Comparison of ENCODE assay signal across 14 cellular contexts in genomic region chr3:50373865-50374188, GRCh38. TPM values are rescaled to one million over a fixed set of nuclear protein-coding genes. Genes with fewer than 3 reads are reported as not detected.
DNase-seq lines count a peak whose midpoint lies in the region; ATAC-seq lines count a peak whose summit lies in the region.
"Had no signal": no experiment of that assay in that cellular context is flagged by ENCODE, and none has a peak within 500 bp of the region (broad histone marks: within the 10 kb centered on the region; RNA-seq: fewer than 3 reads in every experiment).

No MANE protein-coding gene starts in this region.

- no peak overlapping the region for H2AFZ ChIP-seq in neuronal stem cell (ENCODE audit: low read length)

- peak overlapping the region; percentile 41 for H3K27ac Mint-ChIP-seq in central memory CD8-positive, alpha-beta T cell (ENCODE audit: low read depth)
- H3K27ac Mint-ChIP-seq: CD14-positive monocyte; CD8-positive, alpha-beta T cell had no signal

- no peaks in the 10 kb centered on the region for H3K36me3 Mint-ChIP-seq in central memory CD8-positive, alpha-beta T cell (ENCODE audit: insufficient read depth)
- H3K36me3 Mint-ChIP-seq: CD14-positive monocyte; CD8-positive, alpha-beta T cell had no signal

- H3K27me3 Mint-ChIP-seq in central memory CD8-positive, alpha-beta T cell: no peaks in the 10 kb centered on the region

- H2BK12ac ChIP-seq in neuronal stem cell (ENCODE audit: low read length): peak overlapping the region; percentile 18

- H4K8ac ChIP-seq in mesendoderm (ENCODE audit: low read depth, low read length) (no peak overlapping the region), neuronal stem cell (ENCODE audit: low read depth, low read length) (no peak overlapping the region)

- H3K79me1 ChIP-seq in mesendoderm (ENCODE audit: low read length) (no peaks in the 10 kb centered on the region), neuronal stem cell (ENCODE audit: low read depth, low read length) (peaks cover 6% of the 10 kb centered on the region)

- H3K9me3 ChIP-seq in neuronal stem cell (replicated peaks in 1 of 2; ENCODE audit: control insufficient read depth in 2 of 2, insufficient read depth in 1 of 2, low read depth in 1 of 2, low read length in 2 of 2): peaks cover 0 to 2% of the 10 kb centered on the region in 2 donors
- H3K9me3 ChIP-seq: Caco-2 had no signal

- no peak overlapping the region for H4K91ac ChIP-seq in neuronal stem cell (ENCODE audit: low read depth, low read length, poor library complexity)

- no peak overlapping the region for H2BK120ac ChIP-seq in mesendoderm (ENCODE audit: low read depth, low read length)
- H2BK120ac ChIP-seq in neuronal stem cell (ENCODE audit: low read depth, low read length): no peak overlapping the region

- no peaks in the 10 kb centered on the region for H3K36me3 ChIP-seq in mesendoderm (ENCODE audit: control insufficient read depth, insufficient read depth, low read length)
- H3K36me3 ChIP-seq in neuronal stem cell (replicated peaks in 1 of 2; ENCODE audit: control insufficient read depth in 2 of 2, insufficient read depth in 2 of 2, low read length in 2 of 2): peaks cover 0 to 3% of the 10 kb centered on the region in 2 donors

- DNase-seq in NCI-H748 (lab: John Stamatoyannopoulos, UW; ENCODE audit: unreplicated experiment): peak; percentile 4
- DNase-seq in NCI-H748 treated with DMSO at 0.1 percent for 48 hours (lab: John Stamatoyannopoulos, UW): no peak
- no peak for DNase-seq in central memory CD8-positive, alpha-beta T cell (ENCODE audit: low spot score in 2 of 2)
- peak; percentile 61 for DNase-seq in mesendoderm
- DNase-seq in neuronal stem cell (ENCODE audit: low spot score): no peak
- DNase-seq in activated CD4-positive, CD25-positive, alpha-beta regulatory T cell treated with anti-CD3 and anti-CD28 coated beads, Interleukin-2, amount 50 U/mL, for 72 hours: no peak
- DNase-seq: Caco-2; CD8-positive, alpha-beta T cell; DND-41; GDM1 had no signal

- peak overlapping the region; percentile 78 for H3K14ac ChIP-seq in neuronal stem cell (ENCODE audit: low read length)

- peaks cover 18% of the 10 kb centered on the region for H3K4me1 Mint-ChIP-seq in central memory CD8-positive, alpha-beta T cell
- H3K4me1 Mint-ChIP-seq: CD14-positive monocyte had no signal

- H3K27me3 ChIP-seq in mesendoderm (ENCODE audit: insufficient read depth, low read length, poor library complexity): no peaks in the 10 kb centered on the region
- peaks cover 0 to 16% (median 0%) of the 10 kb centered on the region in 3 experiments for H3K27me3 ChIP-seq in neuronal stem cell (ENCODE audit: control insufficient read depth in 3 of 3, insufficient read depth in 3 of 3, low read depth in 1 of 3, low read length in 3 of 3)

- H3K23ac ChIP-seq in mesendoderm (ENCODE audit: low read length) (no peak overlapping the region), neuronal stem cell (ENCODE audit: low read depth, low read length, poor library complexity) (no peak overlapping the region)

- H3K27ac ChIP-seq in mesendoderm (ENCODE audit: low read depth, low read length) (no peak overlapping the region), neuronal stem cell (replicated peaks; ENCODE audit: low read length) (peak overlapping the region; percentile 61)
- H3K27ac ChIP-seq: 22Rv1 had no signal

- no peaks in the 10 kb centered on the region for H3K79me2 ChIP-seq in mesendoderm (ENCODE audit: control insufficient read depth, insufficient read depth, low read length)

- no peak overlapping the region for H2AK5ac ChIP-seq in mesendoderm (ENCODE audit: low read length)
- no peak overlapping the region for H2AK5ac ChIP-seq in neuronal stem cell (ENCODE audit: low read depth, low read length)

- H3K4ac ChIP-seq in mesendoderm (ENCODE audit: low read depth, low read length) (no peak overlapping the region), neuronal stem cell (ENCODE audit: low read length) (no peak overlapping the region)

- H3K9me3 Mint-ChIP-seq in central memory CD8-positive, alpha-beta T cell: no peaks in the 10 kb centered on the region
- H3K9me3 Mint-ChIP-seq: CD14-positive monocyte; CD8-positive, alpha-beta T cell had no signal

- no peak overlapping the region for H3K4me3 Mint-ChIP-seq in central memory CD8-positive, alpha-beta T cell
- H3K4me3 Mint-ChIP-seq: CD8-positive, alpha-beta T cell had no signal

- ATAC-seq in central memory CD8-positive, alpha-beta T cell (replicated peaks; ENCODE audit: extremely low read depth, poor library complexity, severe bottlenecking): no peak
- ATAC-seq in GM19035 (IDR thresholded peaks at IDR 0.05; ENCODE audit: unreplicated experiment) (no peak), HG02885 (IDR thresholded peaks at IDR 0.05; ENCODE audit: poor library complexity, unreplicated experiment) (no peak)
- ATAC-seq: CD8-positive, alpha-beta T cell had no signal

- H3K4me3 ChIP-seq in mesendoderm (ENCODE audit: low read length): no peak overlapping the region
- H3K4me3 ChIP-seq in neuronal stem cell (ENCODE audit: low read length in 2 of 2): no peak overlapping the region

- H3K18ac ChIP-seq in mesendoderm (ENCODE audit: low read length) (no peak overlapping the region), neuronal stem cell (ENCODE audit: low read length) (peak overlapping the region; percentile 88)

- H2BK15ac ChIP-seq in mesendoderm (replicated peaks; ENCODE audit: low read depth) (no peak overlapping the region), neuronal stem cell (ENCODE audit: low read length) (no peak overlapping the region)

- peaks cover 3% of the 10 kb centered on the region for H3K4me1 ChIP-seq in mesendoderm (ENCODE audit: control insufficient read depth, low read depth, low read length)
- H3K4me1 ChIP-seq in neuronal stem cell (ENCODE audit: control insufficient read depth in 2 of 2, insufficient read depth in 1 of 2, low read depth in 1 of 2, low read length in 2 of 2): peaks cover 35 to 39% of the 10 kb centered on the region in 2 donors
- H3K4me1 ChIP-seq: Caco-2 had no signal

- H2BK5ac ChIP-seq in mesendoderm (ENCODE audit: low read length): peak overlapping the region; percentile 40
- no peak overlapping the region for H2BK5ac ChIP-seq in neuronal stem cell (ENCODE audit: low read length)

- H4K5ac ChIP-seq in mesendoderm (ENCODE audit: low read length): no peak overlapping the region

- H3K9ac ChIP-seq in mesendoderm (ENCODE audit: low read length): no peak overlapping the region
- H3K9ac ChIP-seq in neuronal stem cell (ENCODE audit: low read depth, low read length, poor library complexity): no peak overlapping the region

- no peak overlapping the region for H3K4me2 ChIP-seq in mesendoderm (ENCODE audit: low read length)
- H3K4me2 ChIP-seq in neuronal stem cell (ENCODE audit: insufficient read depth, low read length, poor library complexity, severe bottlenecking): no peak overlapping the region

- peak overlapping the region; percentile 79 for H3K56ac ChIP-seq in mesendoderm (ENCODE audit: low read length)

RNA-seq across cellular contexts. Expression of gene TMEM115, which starts 14.5 kb away (rescaled TPM):
- polyA plus RNA-seq in mesendoderm (2013, experiment 1 of 2): 24.8 TPM
- 23.9 TPM for polyA plus RNA-seq in mesendoderm (2013, experiment 2 of 2)
- polyA plus RNA-seq in neuronal stem cell (2013, experiment 1 of 2): 21.4 TPM
- 20.8 TPM for polyA plus RNA-seq in neuronal stem cell (2013, experiment 2 of 2)

RNA-seq across cellular contexts. Expression of gene CYB561D2, which starts 23.2 kb away (rescaled TPM):
- polyA plus RNA-seq in mesendoderm (2013, experiment 1 of 2): 7.8 TPM
- polyA plus RNA-seq in mesendoderm (2013, experiment 2 of 2): 8.6 TPM
- polyA plus RNA-seq in neuronal stem cell (2013, experiment 1 of 2): 6.9 TPM
- polyA plus RNA-seq in neuronal stem cell (2013, experiment 2 of 2): 7.1 TPM

RNA-seq across cellular contexts. Expression of gene NPRL2, which starts 23.3 kb away (rescaled TPM):
- 9.4 TPM for polyA plus RNA-seq in mesendoderm (2013, experiment 1 of 2)
- 9.6 TPM for polyA plus RNA-seq in mesendoderm (2013, experiment 2 of 2)
- 19.4 TPM for polyA plus RNA-seq in neuronal stem cell (2013, experiment 1 of 2)
- 17.4 TPM for polyA plus RNA-seq in neuronal stem cell (2013, experiment 2 of 2)

RNA-seq across cellular contexts. Expression of gene ZMYND10, which starts 28.3 kb away (rescaled TPM):
- polyA plus RNA-seq in mesendoderm (2013, experiment 1 of 2): 0.18 TPM
- 0.13 TPM for polyA plus RNA-seq in mesendoderm (2013, experiment 2 of 2)
- polyA plus RNA-seq in neuronal stem cell (2013, experiment 1 of 2): 2.0 TPM
- polyA plus RNA-seq in neuronal stem cell (2013, experiment 2 of 2): 1.6 TPM

RNA-seq across cellular contexts. Expression of gene RASSF1, which starts 33.2 kb away (rescaled TPM):
- polyA plus RNA-seq in mesendoderm (2013, experiment 1 of 2): 6.8 TPM
- 7.2 TPM for polyA plus RNA-seq in mesendoderm (2013, experiment 2 of 2)
- polyA plus RNA-seq in neuronal stem cell (2013, experiment 1 of 2): 8.5 TPM
- polyA plus RNA-seq in neuronal stem cell (2013, experiment 2 of 2): 8.5 TPM

Comparison
In these comparisons a context has a peak if more than half of its experiments do, and no peak if none do; other contexts are left out.
1. DNase-seq: peak in NCI-H748 (single experiment) and mesendoderm (single experiment); none in NCI-H748 treated with DMSO at 0.1 percent for 48 hours (single experiment), central memory CD8-positive, alpha-beta T cell (0 of 2), neuronal stem cell (single experiment) and activated CD4-positive, CD25-positive, alpha-beta regulatory T cell treated with anti-CD3 and anti-CD28 coated beads, Interleukin-2, amount 50 U/mL, for 72 hours (single experiment).